In genomic region chr11:66336234-66337102, GRCh38 we compare ENCODE assay signal across 8 cellular contexts. TPM values are rescaled to one million over a fixed set of nuclear protein-coding genes. Genes with fewer than 3 reads are reported as not detected.
DNase-seq lines count a peak whose midpoint lies in the region; ATAC-seq and TF ChIP-seq lines count a peak whose summit lies in the region.

Gene RIN1 (minus strand): TSS chr11:66336434. CDS start chr11:66336402, 32 bp downstream.

- H3K27me3 Mint-ChIP-seq in H9 (ENCODE audit: low read depth): peaks cover 4% of the 10 kb centered on the region
- H3K27me3 Mint-ChIP-seq in activated CD4-positive, alpha-beta T cell treated with anti-CD3 and anti-CD28 coated beads, Interleukin-2, amount 10 ng/mL, durations not matched to agents 24 days and 14 days: peaks cover 2% of the 10 kb centered on the region
- H3K27me3 Mint-ChIP-seq in endothelial cell (ENCODE audit: unreplicated experiment): peaks cover 12% of the 10 kb centered on the region
- H3K27me3 Mint-ChIP-seq in memory B cell: peaks cover 4% of the 10 kb centered on the region

- H3K4ac ChIP-seq in H9 (ENCODE audit: low read depth, low read length): no peak within 1 kb of the TSS

- H3K4me2 ChIP-seq in H9 (ENCODE audit: insufficient read depth, insufficient read length, low read length): peak within 1 kb of the TSS; percentile 30

- no CpG with 5 or more reads among the region's 22 CpGs for WGBS in H9 (ENCODE audit: extremely low coverage, insufficient read length, low lambda C conversion rate)

- H3K4me3 Mint-ChIP-seq in H9 (peak within 1 kb of the TSS; percentile 83 to 86), endothelial cell (ENCODE audit: unreplicated experiment) (peak within 1 kb of the TSS; percentile 87), memory B cell (peak within 1 kb of the TSS; percentile 86)
- H3K4me3 Mint-ChIP-seq in activated CD4-positive, alpha-beta T cell treated with anti-CD3 and anti-CD28 coated beads, Interleukin-2, amount 10 ng/mL, durations not matched to agents 24 days and 14 days: peak within 1 kb of the TSS; percentile 72

- H3K14ac ChIP-seq in H9 (ENCODE audit: insufficient read depth, low read length): peak within 1 kb of the TSS; percentile 41

- peak within 1 kb of the TSS; percentile 65 for H3K18ac ChIP-seq in H9 (ENCODE audit: insufficient read length, low read depth, low read length)

- H4K8ac ChIP-seq in H9 (replicated peaks; ENCODE audit: insufficient read length, low read depth, low read length): no peak within 1 kb of the TSS

- H3K36me3 Mint-ChIP-seq in H9 (ENCODE audit: insufficient read depth in 1 of 3, low read depth in 3 of 3): peaks cover 8 to 33% (median 20%) of the 10 kb centered on the region in 3 experiments; a peak in 6 of 7 replicates
- H3K36me3 Mint-ChIP-seq in activated CD4-positive, alpha-beta T cell treated with anti-CD3 and anti-CD28 coated beads, Interleukin-2, amount 10 ng/mL, durations not matched to agents 24 days and 14 days (ENCODE audit: low read depth): peaks cover 21% of the 10 kb centered on the region
- H3K36me3 Mint-ChIP-seq in endothelial cell (ENCODE audit: low read depth, unreplicated experiment): peaks cover 8% of the 10 kb centered on the region
- H3K36me3 Mint-ChIP-seq in memory B cell: peaks cover 15% of the 10 kb centered on the region

- TF ChIP-seq CTCF in H9 (conservative IDR thresholded peaks at IDR 0.05) (peak; percentile 59), endothelial cell (IDR thresholded peaks at IDR 0.05; ENCODE audit: unreplicated experiment) (no peak)

- no peak within 1 kb of the TSS for H2BK5ac ChIP-seq in H9 (ENCODE audit: insufficient read length, low read length)

- no peak within 1 kb of the TSS for H3K27ac ChIP-seq in H9 (ENCODE audit: insufficient read length, low read depth, low read length)

- H3K9ac ChIP-seq in H9 (ENCODE audit: extremely low read depth, insufficient read length, low read length): peak within 1 kb of the TSS; percentile 2

- H2BK120ac ChIP-seq in H9 (ENCODE audit: low read depth, low read length, poor library complexity, severe bottlenecking): no peak within 1 kb of the TSS

- DNase-seq in DMS153 treated with DMSO at 0.1 percent for 48 hours (lab: John Stamatoyannopoulos, UW; ENCODE audit: unreplicated experiment) (peak; percentile 40), DMS153 (lab: John Stamatoyannopoulos, UW) (no peak), H9 (peak; percentile 84), NCI-H146 (lab: John Stamatoyannopoulos, UW) (peak; percentile 43), endothelial cell (ENCODE audit: low spot score) (peak; percentile 60), memory B cell (ENCODE audit: low spot score in 2 of 2) (no peak)
- DNase-seq in activated CD4-positive, alpha-beta T cell treated with anti-CD3 and anti-CD28 coated beads, Interleukin-2, amount 10 ng/mL, durations not matched to agents 24 days and 14 days: peak; percentile 83
- DNase-seq in stimulated activated CD8-positive, alpha-beta memory T cell treated with anti-CD3 and anti-CD28 coated beads, Interleukin-7, amount 100 ng/mL, for 24 hours (ENCODE audit: low read depth): peak; percentile 41

- no peaks in the 10 kb centered on the region for H3K4me1 ChIP-seq in H9 (ENCODE audit: insufficient read depth, low read length)

- H2AK5ac ChIP-seq in H9 (ENCODE audit: insufficient read length, low read length): no peak within 1 kb of the TSS

- H3K27ac Mint-ChIP-seq in H9 (peak within 1 kb of the TSS in 2 of 3 experiments; percentile 44 to 92; a peak in 5 of 7 replicates), endothelial cell (ENCODE audit: unreplicated experiment) (peak within 1 kb of the TSS; percentile 77), memory B cell (no peak within 1 kb of the TSS)
- peak within 1 kb of the TSS; percentile 78 for H3K27ac Mint-ChIP-seq in activated CD4-positive, alpha-beta T cell treated with anti-CD3 and anti-CD28 coated beads, Interleukin-2, amount 10 ng/mL, durations not matched to agents 24 days and 14 days

- intact Hi-C loops in activated CD4-positive, alpha-beta T cell treated with anti-CD3 and anti-CD28 coated beads, Interleukin-2, amount 10 ng/mL, durations not matched to agents 24 days and 14 days (cut with micrococcal nuclease): no loop called here

- peaks cover 20 to 21% of the 10 kb centered on the region in 2 experiments for H3K4me1 Mint-ChIP-seq in H9
- H3K4me1 Mint-ChIP-seq in activated CD4-positive, alpha-beta T cell treated with anti-CD3 and anti-CD28 coated beads, Interleukin-2, amount 10 ng/mL, durations not matched to agents 24 days and 14 days: peaks cover 17% of the 10 kb centered on the region
- H3K4me1 Mint-ChIP-seq in endothelial cell (ENCODE audit: unreplicated experiment): peaks cover 7% of the 10 kb centered on the region
- peaks cover 22% of the 10 kb centered on the region for H3K4me1 Mint-ChIP-seq in memory B cell

- H3K9me3 ChIP-seq in H9 (ENCODE audit: control insufficient read depth, low read depth, low read length): no peaks in the 10 kb centered on the region

- H4K91ac ChIP-seq in H9 (ENCODE audit: insufficient read length, low read depth, low read length): no peak within 1 kb of the TSS

- no peak within 1 kb of the TSS for H2BK20ac ChIP-seq in H9 (ENCODE audit: low read depth, low read length, poor library complexity, severe bottlenecking)

- H3K23me2 ChIP-seq in H9 (ENCODE audit: insufficient read length, low read depth, low read length, poor library complexity, severe bottlenecking): no peaks in the 10 kb centered on the region

- H3K56ac ChIP-seq in H9 (ENCODE audit: insufficient read length, low read depth, low read length): no peak within 1 kb of the TSS

- no peak within 1 kb of the TSS for H3T11ph ChIP-seq in H9 (ENCODE audit: low read length)

- ATAC-seq in memory B cell (ENCODE audit: low read depth): peak; percentile 76

- H2AFZ ChIP-seq in H9 (ENCODE audit: low read length): no peak within 1 kb of the TSS

- H2BK15ac ChIP-seq in H9 (ENCODE audit: low read depth, low read length): no peak within 1 kb of the TSS

- no peaks in the 10 kb centered on the region for H3K9me3 Mint-ChIP-seq in H9
- H3K9me3 Mint-ChIP-seq in activated CD4-positive, alpha-beta T cell treated with anti-CD3 and anti-CD28 coated beads, Interleukin-2, amount 10 ng/mL, durations not matched to agents 24 days and 14 days: no peaks in the 10 kb centered on the region
- H3K9me3 Mint-ChIP-seq in endothelial cell (ENCODE audit: unreplicated experiment): no peaks in the 10 kb centered on the region
- H3K9me3 Mint-ChIP-seq in memory B cell: no peaks in the 10 kb centered on the region

- no peaks in the 10 kb centered on the region; the same call in 1 of the 2 replicates for H3K27me3 ChIP-seq in H9 (ENCODE audit: insufficient read depth, low read length)

- H3K23ac ChIP-seq in H9 (ENCODE audit: insufficient read length, low read depth, low read length): no peak within 1 kb of the TSS

- no peaks in the 10 kb centered on the region for H3K79me1 ChIP-seq in H9 (ENCODE audit: insufficient read depth, low read depth, low read length, poor library complexity, severe bottlenecking)

- H4K5ac ChIP-seq in H9 (ENCODE audit: insufficient read length, low read depth, low read length): no peak within 1 kb of the TSS

- H2BK12ac ChIP-seq in H9 (ENCODE audit: insufficient read length, low read depth, low read length): no peak within 1 kb of the TSS

- no peaks in the 10 kb centered on the region for H4K20me1 ChIP-seq in H9 (ENCODE audit: control insufficient read depth, insufficient read depth, insufficient read length)

- no peaks in the 10 kb centered on the region for H3K79me2 ChIP-seq in H9 (ENCODE audit: insufficient read depth, low read length)

RNA-seq across cellular contexts. Expression of gene RIN1, which starts in this region (rescaled TPM):
- total RNA-seq in H9 (2021) (5.4 and 5.5 TPM in 2 replicates), endothelial cell (ENCODE audit: unreplicated experiment) (4.8 TPM)
- total RNA-seq in activated CD4-positive, alpha-beta T cell treated with anti-CD3 and anti-CD28 coated beads, Interleukin-2, amount 10 ng/mL, durations not matched to agents 24 days and 14 days: 0.99 and 1.1 TPM in 2 replicates

Comparison
In these comparisons a context has a peak if more than half of its experiments do, and no peak if none do; other contexts are left out.
1. DNase-seq: peak in DMS153 treated with DMSO at 0.1 percent for 48 hours (single experiment), H9 (single experiment), NCI-H146 (single experiment), activated CD4-positive, alpha-beta T cell treated with anti-CD3 and anti-CD28 coated beads, Interleukin-2, amount 10 ng/mL, durations not matched to agents 24 days and 14 days (single experiment), endothelial cell (single experiment) and stimulated activated CD8-positive, alpha-beta memory T cell treated with anti-CD3 and anti-CD28 coated beads, Interleukin-7, amount 100 ng/mL, for 24 hours (single experiment); none in DMS153 (single experiment) and memory B cell (0 of 2).
2. Peak in every context shown above with its lines, with median percentiles within 50 percentile points of each other: H3K4me3 Mint-ChIP-seq.